Comparison of ENCODE assay signal across 1 cellular context in the genomic region with DNA sequence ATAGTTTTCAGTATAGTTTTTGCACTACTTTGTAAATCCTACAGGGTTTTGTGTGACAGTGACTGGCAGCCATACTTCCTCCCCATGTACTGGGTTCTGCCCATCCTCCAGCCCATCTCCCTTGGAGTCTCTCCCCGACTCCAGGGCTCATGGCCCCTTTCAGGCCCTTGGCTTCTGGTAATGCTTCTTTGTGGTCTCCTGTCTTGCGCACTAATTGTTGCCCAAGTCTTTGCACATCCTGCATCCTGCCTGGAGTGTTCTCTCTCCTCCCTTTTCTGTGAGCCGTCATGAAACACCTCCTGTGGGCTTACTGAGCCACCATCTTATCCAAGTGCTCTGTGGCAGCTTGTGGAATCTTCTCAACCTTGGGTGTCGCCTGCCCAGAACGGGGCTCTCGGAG.
TF ChIP-seq lines count a peak whose summit lies in the region.

No MANE protein-coding gene starts in this region.

TF ChIP-seq in GM23338, 12 proteins besides CTCF, POLR2A, EP300 and RAD21:
- TF ChIP-seq, protein P1, sequence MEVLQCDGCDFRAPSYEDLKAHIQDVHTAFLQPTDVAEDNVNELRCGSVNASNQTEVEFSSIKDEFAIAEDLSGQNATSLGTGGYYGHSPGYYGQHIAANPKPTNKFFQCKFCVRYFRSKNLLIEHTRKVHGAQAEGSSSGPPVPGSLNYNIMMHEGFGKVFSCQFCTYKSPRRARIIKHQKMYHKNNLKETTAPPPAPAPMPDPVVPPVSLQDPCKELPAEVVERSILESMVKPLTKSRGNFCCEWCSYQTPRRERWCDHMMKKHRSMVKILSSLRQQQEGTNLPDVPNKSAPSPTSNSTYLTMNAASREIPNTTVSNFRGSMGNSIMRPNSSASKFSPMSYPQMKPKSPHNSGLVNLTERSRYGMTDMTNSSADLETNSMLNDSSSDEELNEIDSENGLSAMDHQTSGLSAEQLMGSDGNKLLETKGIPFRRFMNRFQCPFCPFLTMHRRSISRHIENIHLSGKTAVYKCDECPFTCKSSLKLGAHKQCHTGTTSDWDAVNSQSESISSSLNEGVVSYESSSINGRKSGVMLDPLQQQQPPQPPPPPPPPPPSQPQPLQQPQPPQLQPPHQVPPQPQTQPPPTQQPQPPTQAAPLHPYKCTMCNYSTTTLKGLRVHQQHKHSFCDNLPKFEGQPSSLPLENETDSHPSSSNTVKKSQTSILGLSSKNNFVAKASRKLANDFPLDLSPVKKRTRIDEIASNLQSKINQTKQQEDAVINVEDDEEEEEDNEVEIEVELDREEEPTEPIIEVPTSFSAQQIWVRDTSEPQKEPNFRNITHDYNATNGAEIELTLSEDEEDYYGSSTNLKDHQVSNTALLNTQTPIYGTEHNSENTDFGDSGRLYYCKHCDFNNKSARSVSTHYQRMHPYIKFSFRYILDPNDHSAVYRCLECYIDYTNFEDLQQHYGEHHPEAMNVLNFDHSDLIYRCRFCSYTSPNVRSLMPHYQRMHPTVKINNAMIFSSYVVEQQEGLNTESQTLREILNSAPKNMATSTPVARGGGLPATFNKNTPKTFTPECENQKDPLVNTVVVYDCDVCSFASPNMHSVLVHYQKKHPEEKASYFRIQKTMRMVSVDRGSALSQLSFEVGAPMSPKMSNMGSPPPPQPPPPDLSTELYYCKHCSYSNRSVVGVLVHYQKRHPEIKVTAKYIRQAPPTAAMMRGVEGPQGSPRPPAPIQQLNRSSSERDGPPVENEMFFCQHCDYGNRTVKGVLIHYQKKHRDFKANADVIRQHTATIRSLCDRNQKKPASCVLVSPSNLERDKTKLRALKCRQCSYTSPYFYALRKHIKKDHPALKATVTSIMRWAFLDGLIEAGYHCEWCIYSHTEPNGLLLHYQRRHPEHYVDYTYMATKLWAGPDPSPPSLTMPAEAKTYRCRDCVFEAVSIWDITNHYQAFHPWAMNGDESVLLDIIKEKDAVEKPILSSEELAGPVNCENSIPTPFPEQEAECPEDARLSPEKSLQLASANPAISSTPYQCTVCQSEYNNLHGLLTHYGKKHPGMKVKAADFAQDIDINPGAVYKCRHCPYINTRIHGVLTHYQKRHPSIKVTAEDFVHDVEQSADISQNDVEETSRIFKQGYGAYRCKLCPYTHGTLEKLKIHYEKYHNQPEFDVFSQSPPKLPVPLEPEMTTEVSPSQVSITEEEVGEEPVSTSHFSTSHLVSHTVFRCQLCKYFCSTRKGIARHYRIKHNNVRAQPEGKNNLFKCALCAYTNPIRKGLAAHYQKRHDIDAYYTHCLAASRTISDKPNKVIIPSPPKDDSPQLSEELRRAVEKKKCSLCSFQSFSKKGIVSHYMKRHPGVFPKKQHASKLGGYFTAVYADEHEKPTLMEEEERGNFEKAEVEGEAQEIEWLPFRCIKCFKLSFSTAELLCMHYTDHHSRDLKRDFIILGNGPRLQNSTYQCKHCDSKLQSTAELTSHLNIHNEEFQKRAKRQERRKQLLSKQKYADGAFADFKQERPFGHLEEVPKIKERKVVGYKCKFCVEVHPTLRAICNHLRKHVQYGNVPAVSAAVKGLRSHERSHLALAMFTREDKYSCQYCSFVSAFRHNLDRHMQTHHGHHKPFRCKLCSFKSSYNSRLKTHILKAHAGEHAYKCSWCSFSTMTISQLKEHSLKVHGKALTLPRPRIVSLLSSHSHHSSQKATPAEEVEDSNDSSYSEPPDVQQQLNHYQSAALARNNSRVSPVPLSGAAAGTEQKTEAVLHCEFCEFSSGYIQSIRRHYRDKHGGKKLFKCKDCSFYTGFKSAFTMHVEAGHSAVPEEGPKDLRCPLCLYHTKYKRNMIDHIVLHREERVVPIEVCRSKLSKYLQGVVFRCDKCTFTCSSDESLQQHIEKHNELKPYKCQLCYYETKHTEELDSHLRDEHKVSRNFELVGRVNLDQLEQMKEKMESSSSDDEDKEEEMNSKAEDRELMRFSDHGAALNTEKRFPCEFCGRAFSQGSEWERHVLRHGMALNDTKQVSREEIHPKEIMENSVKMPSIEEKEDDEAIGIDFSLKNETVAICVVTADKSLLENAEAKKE (CRISPR knock-in tag; IDR thresholded peaks at IDR 0.05): no peak
- TF ChIP-seq JUNB (IDR thresholded peaks at IDR 0.05; ENCODE audit: unreplicated experiment) (no peak), EZH2phosphoT487 (IDR thresholded peaks at IDR 0.05; ENCODE audit: unreplicated experiment) (no peak), STAT1 (IDR thresholded peaks at IDR 0.05; ENCODE audit: unreplicated experiment) (no peak), EZH2 (IDR thresholded peaks at IDR 0.05; ENCODE audit: low read depth, unreplicated experiment) (no peak), ZNF331 (CRISPR knock-in tag; IDR thresholded peaks at IDR 0.05; ENCODE audit: low read depth) (no peak), POLR2AphosphoS5 (IDR thresholded peaks at IDR 0.05; ENCODE audit: low read depth) (no peak), CREB1 (CRISPR knock-in tag; IDR thresholded peaks at IDR 0.05; ENCODE audit: low read depth) (no peak), ZNF114 (CRISPR knock-in tag; IDR thresholded peaks at IDR 0.05) (no peak), NANOG (IDR thresholded peaks at IDR 0.05; ENCODE audit: borderline replicate concordance) (no peak)
- TF ChIP-seq, protein P2, sequence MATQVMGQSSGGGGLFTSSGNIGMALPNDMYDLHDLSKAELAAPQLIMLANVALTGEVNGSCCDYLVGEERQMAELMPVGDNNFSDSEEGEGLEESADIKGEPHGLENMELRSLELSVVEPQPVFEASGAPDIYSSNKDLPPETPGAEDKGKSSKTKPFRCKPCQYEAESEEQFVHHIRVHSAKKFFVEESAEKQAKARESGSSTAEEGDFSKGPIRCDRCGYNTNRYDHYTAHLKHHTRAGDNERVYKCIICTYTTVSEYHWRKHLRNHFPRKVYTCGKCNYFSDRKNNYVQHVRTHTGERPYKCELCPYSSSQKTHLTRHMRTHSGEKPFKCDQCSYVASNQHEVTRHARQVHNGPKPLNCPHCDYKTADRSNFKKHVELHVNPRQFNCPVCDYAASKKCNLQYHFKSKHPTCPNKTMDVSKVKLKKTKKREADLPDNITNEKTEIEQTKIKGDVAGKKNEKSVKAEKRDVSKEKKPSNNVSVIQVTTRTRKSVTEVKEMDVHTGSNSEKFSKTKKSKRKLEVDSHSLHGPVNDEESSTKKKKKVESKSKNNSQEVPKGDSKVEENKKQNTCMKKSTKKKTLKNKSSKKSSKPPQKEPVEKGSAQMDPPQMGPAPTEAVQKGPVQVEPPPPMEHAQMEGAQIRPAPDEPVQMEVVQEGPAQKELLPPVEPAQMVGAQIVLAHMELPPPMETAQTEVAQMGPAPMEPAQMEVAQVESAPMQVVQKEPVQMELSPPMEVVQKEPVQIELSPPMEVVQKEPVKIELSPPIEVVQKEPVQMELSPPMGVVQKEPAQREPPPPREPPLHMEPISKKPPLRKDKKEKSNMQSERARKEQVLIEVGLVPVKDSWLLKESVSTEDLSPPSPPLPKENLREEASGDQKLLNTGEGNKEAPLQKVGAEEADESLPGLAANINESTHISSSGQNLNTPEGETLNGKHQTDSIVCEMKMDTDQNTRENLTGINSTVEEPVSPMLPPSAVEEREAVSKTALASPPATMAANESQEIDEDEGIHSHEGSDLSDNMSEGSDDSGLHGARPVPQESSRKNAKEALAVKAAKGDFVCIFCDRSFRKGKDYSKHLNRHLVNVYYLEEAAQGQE (IDR thresholded peaks at IDR 0.05; ENCODE audit: unreplicated experiment): no peak
- TF ChIP-seq, protein P3, sequence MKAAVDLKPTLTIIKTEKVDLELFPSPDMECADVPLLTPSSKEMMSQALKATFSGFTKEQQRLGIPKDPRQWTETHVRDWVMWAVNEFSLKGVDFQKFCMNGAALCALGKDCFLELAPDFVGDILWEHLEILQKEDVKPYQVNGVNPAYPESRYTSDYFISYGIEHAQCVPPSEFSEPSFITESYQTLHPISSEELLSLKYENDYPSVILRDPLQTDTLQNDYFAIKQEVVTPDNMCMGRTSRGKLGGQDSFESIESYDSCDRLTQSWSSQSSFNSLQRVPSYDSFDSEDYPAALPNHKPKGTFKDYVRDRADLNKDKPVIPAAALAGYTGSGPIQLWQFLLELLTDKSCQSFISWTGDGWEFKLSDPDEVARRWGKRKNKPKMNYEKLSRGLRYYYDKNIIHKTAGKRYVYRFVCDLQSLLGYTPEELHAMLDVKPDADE (IDR thresholded peaks at IDR 0.05): no peak
